Comparison of ENCODE assay signal across 8 cellular contexts in the genomic region with DNA sequence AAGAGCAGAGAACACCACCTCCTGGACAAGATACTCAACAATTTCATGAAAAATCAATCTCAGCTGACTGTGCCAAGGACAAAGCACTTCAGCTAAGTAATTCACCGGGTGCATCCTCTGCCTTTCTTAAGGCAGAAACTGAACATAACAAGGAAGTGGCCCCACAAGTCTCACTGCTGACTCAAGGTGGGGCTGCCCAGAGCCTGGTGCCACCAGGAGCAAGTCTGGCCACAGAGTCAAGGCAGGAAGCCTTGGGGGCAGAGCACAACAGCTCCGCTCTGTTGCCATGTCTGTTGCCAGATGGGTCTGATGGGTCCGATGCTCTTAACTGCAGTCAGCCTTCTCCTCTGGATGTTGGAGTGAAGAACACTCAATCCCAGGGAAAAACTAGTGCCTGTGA.
DNase-seq lines count a peak whose midpoint lies in the region; ATAC-seq and TF ChIP-seq lines count a peak whose summit lies in the region.

No MANE protein-coding gene starts in this region.

- WGBS in body of pancreas, 2 donors: 18 to 20% methylated on average over 3 of the region's 3 CpGs

- CTCF ChIA-PET in OCI-LY7 (lab: Charles Lee; ENCODE audit: unreplicated experiment): no interaction called here

- H3K4me3 Mint-ChIP-seq in natural killer cell treated with Interleukin-12 subunit alpha and Interleukin-12 subunit beta and Interleukin-15 and Interleukin-18, amount 100 ng/mL, for 72 hours: peak overlapping the region; percentile 89

- no peaks in the 10 kb centered on the region for H3K9me3 Mint-ChIP-seq in natural killer cell treated with Interleukin-12 subunit alpha and Interleukin-12 subunit beta and Interleukin-15 and Interleukin-18, amount 100 ng/mL, for 72 hours

- no peaks in the 10 kb centered on the region for H3K27me3 Mint-ChIP-seq in natural killer cell treated with Interleukin-12 subunit alpha and Interleukin-12 subunit beta and Interleukin-15 and Interleukin-18, amount 100 ng/mL, for 72 hours

- BruUV-seq in OCI-LY7 (replicated peaks; lab: Mats Ljungman, UMichigan): no TSS peak

- H3K4me2 ChIP-seq in OCI-LY7 (ENCODE audit: low read length): no peak overlapping the region

- H3K9me3 ChIP-seq in OCI-LY7 (ENCODE audit: low read length) (no peaks in the 10 kb centered on the region), body of pancreas (no peaks in the 10 kb centered on the region)

- peaks cover 51% of the 10 kb centered on the region for H3K79me2 ChIP-seq in OCI-LY7 (ENCODE audit: insufficient read depth, low read depth, low read length)

- peaks cover 14% of the 10 kb centered on the region; the same call in 1 of the 2 replicates for H4K20me1 ChIP-seq in OCI-LY7 (ENCODE audit: insufficient read depth, low read length)

- H3K36me3 Mint-ChIP-seq in natural killer cell treated with Interleukin-12 subunit alpha and Interleukin-12 subunit beta and Interleukin-15 and Interleukin-18, amount 100 ng/mL, for 72 hours: no peaks in the 10 kb centered on the region

- H3K36me3 ChIP-seq in OCI-LY7 (ENCODE audit: insufficient read depth, low read length) (peaks cover 79% of the 10 kb centered on the region), body of pancreas (replicated peaks in 1 of 2; ENCODE audit: insufficient read depth in 1 of 2, low read depth in 2 of 2) (no peaks in the 10 kb centered on the region)

- peak overlapping the region; percentile 94 to 95 for H3K27ac Mint-ChIP-seq in natural killer cell treated with Interleukin-12 subunit alpha and Interleukin-12 subunit beta and Interleukin-15 and Interleukin-18, amount 100 ng/mL, for 72 hours

- POLR2A ChIA-PET in OCI-LY7 (lab: Charles Lee): interaction anchor here (1.2 kb wide), 1 partner anchor 75 kb away, joined by 4 read pairs; no protein-coding TSS in a partner anchor

- H3K4me1 ChIP-seq in OCI-LY7 (ENCODE audit: insufficient read depth, low read length, poor library complexity, severe bottlenecking) (peaks cover 50% of the 10 kb centered on the region), body of pancreas (peaks cover 74% of the 10 kb centered on the region)

- H3K9me2 ChIP-seq in OCI-LY7 (ENCODE audit: insufficient read depth, low read length): no peaks in the 10 kb centered on the region

- intact Hi-C loops in OCI-LY7 (cut with micrococcal nuclease; ENCODE audit: unreplicated experiment): loop anchor here (5.0 kb wide), 3 partner anchors 74 to 199 kb away; a partner anchor contains a TSS
- intact Hi-C loops in body of pancreas (cut with DNase I): no loop called here

- DNase-seq in Ammon's horn (ENCODE audit: low spot score): peak; percentile 47
- no peak for DNase-seq in OCI-LY7 (ENCODE audit: low spot score)
- peak; percentile 50 to 75 (median 66) for DNase-seq in body of pancreas
- DNase-seq in natural killer cell treated with Interleukin-12 subunit alpha and Interleukin-12 subunit beta and Interleukin-15 and Interleukin-18, amount 100 ng/mL, for 72 hours (ENCODE audit: low spot score): peak; percentile 87
- DNase-seq in NCI-H526 treated with DMSO at 0.1 percent for 48 hours (lab: John Stamatoyannopoulos, UW): no peak
- no peak for DNase-seq in NCI-H2171 (lab: John Stamatoyannopoulos, UW)
- no peak for DNase-seq in DMS153 treated with DMSO at 0.1 percent for 48 hours (lab: John Stamatoyannopoulos, UW; ENCODE audit: unreplicated experiment)

- peak overlapping the region; percentile 61 for H3K27ac ChIP-seq in OCI-LY7 (ENCODE audit: low read depth, low read length, poor library complexity, severe bottlenecking)
- H3K27ac ChIP-seq in body of pancreas: peak overlapping the region; percentile 88 to 97 (median 94)

- TF ChIP-seq CTCF in OCI-LY7 (conservative IDR thresholded peaks at IDR 0.05; ENCODE audit: low read length): no peak
- peak in 1 of 7 experiments; percentile 15 for TF ChIP-seq CTCF in body of pancreas (IDR thresholded peaks at IDR 0.05)

- H3K4me1 Mint-ChIP-seq in natural killer cell treated with Interleukin-12 subunit alpha and Interleukin-12 subunit beta and Interleukin-15 and Interleukin-18, amount 100 ng/mL, for 72 hours (ENCODE audit: low read depth in 2 of 2): peaks cover 66 to 69% of the 10 kb centered on the region in 2 donors

- H3K4me3 ChIP-seq in OCI-LY7 (ENCODE audit: low read depth, low read length, poor library complexity, severe bottlenecking) (no peak overlapping the region), body of pancreas (peak overlapping the region; percentile 17 to 38)

- ATAC-seq in body of pancreas (peak; percentile 15), HG03175 (IDR thresholded peaks at IDR 0.05; ENCODE audit: unreplicated experiment) (no peak)
- peak; percentile 80 to 81 for ATAC-seq in natural killer cell treated with Interleukin-12 subunit alpha and Interleukin-12 subunit beta and Interleukin-15 and Interleukin-18, amount 100 ng/mL, for 72 hours

- peak in 1 of 3 donors; percentile 16 for TF ChIP-seq POLR2A in body of pancreas (IDR thresholded peaks at IDR 0.05)

- no peaks in the 10 kb centered on the region for H3K27me3 ChIP-seq in body of pancreas

- no peak overlapping the region for H2AFZ ChIP-seq in OCI-LY7 (ENCODE audit: low read length)

Comparison
In these comparisons a context has a peak if more than half of its experiments do, and no peak if none do; other contexts are left out.
1. DNase-seq: peak in Ammon's horn (single experiment), body of pancreas (4 of 4) and natural killer cell treated with Interleukin-12 subunit alpha and Interleukin-12 subunit beta and Interleukin-15 and Interleukin-18, amount 100 ng/mL, for 72 hours (single experiment); none in OCI-LY7 (single experiment), NCI-H526 treated with DMSO at 0.1 percent for 48 hours (single experiment), NCI-H2171 (single experiment) and DMS153 treated with DMSO at 0.1 percent for 48 hours (single experiment).